24 cellular contexts compared by ENCODE assay signal in the genomic region with DNA sequence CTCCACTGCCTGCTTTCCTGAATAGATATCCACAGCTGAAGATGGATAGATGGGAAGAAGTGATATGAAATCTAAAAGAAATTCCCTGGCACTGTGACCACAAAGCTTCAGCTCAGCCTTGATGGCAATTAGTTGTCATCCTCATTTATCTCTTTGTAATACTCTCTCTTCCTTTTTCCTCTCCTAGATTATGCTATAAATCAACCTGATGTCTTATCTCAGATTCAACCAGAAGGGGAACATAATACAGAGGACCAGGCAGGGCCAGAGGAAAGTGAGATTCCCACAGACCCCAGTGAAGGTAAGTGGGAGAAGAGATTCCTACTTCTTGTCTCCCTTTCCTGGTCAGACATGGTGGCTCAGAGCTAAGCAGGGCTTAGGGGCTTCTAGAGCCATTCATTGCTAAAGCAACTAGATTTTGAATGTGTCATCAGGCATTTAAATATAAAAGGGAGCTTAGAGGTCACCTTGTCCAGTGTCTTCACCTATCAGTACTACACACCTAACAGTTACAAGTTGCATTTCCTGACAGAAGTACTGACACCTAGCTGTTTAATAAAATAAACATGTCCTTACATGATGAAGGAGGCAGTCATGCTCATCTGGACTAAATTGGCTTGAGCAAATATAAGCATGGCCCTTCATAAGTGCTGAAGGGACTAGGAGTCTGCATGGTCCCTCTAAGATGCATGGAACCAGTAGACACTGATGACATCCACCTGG. TPM values are rescaled to one million over a fixed set of nuclear protein-coding genes. Genes with fewer than 3 reads are reported as not detected.
DNase-seq lines count a peak whose midpoint lies in the region; ATAC-seq, FAIRE-seq and TF ChIP-seq lines count a peak whose summit lies in the region.
"Had no signal": no experiment of that assay in that cellular context is flagged by ENCODE, and none has a peak within 500 bp of the region (broad histone marks: within the 10 kb centered on the region; RNA-seq: fewer than 3 reads in every experiment).

No MANE protein-coding gene starts in this region.

- H3K27ac ChIP-seq in K562 (ENCODE audit: extremely low read depth, low read depth, low read length): no peak overlapping the region
- H3K27ac ChIP-seq: C4-2B, SJSA1 had no signal

- peak overlapping the region; percentile 73 for H3K27ac Mint-ChIP-seq in activated T-cell treated with anti-CD3 and anti-CD28 coated beads, Interleukin-2, amount 50 U/mL, for 24 hours
- 0 out of 2 replicates have a peak overlapping the region, but pooled peaks have one; percentile 5 for H3K27ac Mint-ChIP-seq in HFFc6
- H3K27ac Mint-ChIP-seq in immature natural killer cell: peak overlapping the region in 4 of 6 donors; percentile 29 to 72 (median 36)
- no peak overlapping the region for H3K27ac Mint-ChIP-seq in activated CD4-positive, alpha-beta T cell treated with anti-CD3 and anti-CD28 coated beads, Interleukin-2, amount 10 ng/mL, durations not matched to agents 7 days and 5 days

- no peaks in the 10 kb centered on the region for H3K9me3 ChIP-seq in K562 (replicated peaks; ENCODE audit: control insufficient read depth, insufficient read depth, low read depth, low read length)
- H3K9me3 ChIP-seq: SJSA1 had no signal

- DNase-seq in activated T-cell treated with anti-CD3 and anti-CD28 coated beads, Interleukin-2, amount 50 U/mL, for 24 hours: no peak
- no peak for DNase-seq in activated T-cell treated with anti-CD3 and anti-CD28 coated beads, Interleukin-2, amount 50 U/mL, for 48 hours
- DNase-seq in HFFc6 (no peak), K562 (ENCODE audit: extremely low read depth in 1 of 4, low spot score in 3 of 4) (no peak), immature natural killer cell (no peak), NCI-H2196 (lab: John Stamatoyannopoulos, UW; ENCODE audit: unreplicated experiment) (no peak)
- no peak for DNase-seq in activated CD4-positive, alpha-beta T cell treated with anti-CD3 and anti-CD28 coated beads, Interleukin-2, amount 10 ng/mL, durations not matched to agents 7 days and 5 days
- DNase-seq: AML-193, IMR-90, MV-4-11, NCI-H1694, NCI-H2081, NCI-H2171 treated with DMSO at 0.1 percent for 48 hours, NCI-H446, NCI-H526, OCI-M1 had no signal

- H3K27me3 ChIP-seq in K562 (ENCODE audit: control insufficient read depth in 2 of 2, insufficient read depth in 2 of 2, low read length in 2 of 2): no peaks in the 10 kb centered on the region
- H3K27me3 ChIP-seq: SJSA1 had no signal

- no peak overlapping the region for H3K4me3 ChIP-seq in K562
- H3K4me3 ChIP-seq: SJSA1 had no signal

- H3K79me2 ChIP-seq in K562 (ENCODE audit: control insufficient read depth, insufficient read depth, low read length): no peaks in the 10 kb centered on the region

- no peak overlapping the region for H3K9ac ChIP-seq in K562 (ENCODE audit: insufficient read depth in 1 of 2, low read depth in 2 of 2, low read length in 2 of 2)

- H4K20me1 ChIP-seq in K562 (replicated peaks; ENCODE audit: control insufficient read depth, insufficient read depth, low read length): no peaks in the 10 kb centered on the region

- H3K36me3 Mint-ChIP-seq in activated T-cell treated with anti-CD3 and anti-CD28 coated beads, Interleukin-2, amount 50 U/mL, for 24 hours (ENCODE audit: low read depth): peaks cover 83% of the 10 kb centered on the region
- H3K36me3 Mint-ChIP-seq in HFFc6 (ENCODE audit: low read depth): peaks cover 20% of the 10 kb centered on the region
- H3K36me3 Mint-ChIP-seq in immature natural killer cell: peaks cover 0 to 34% (median 15%) of the 10 kb centered on the region in 3 donors
- H3K36me3 Mint-ChIP-seq in activated CD4-positive, alpha-beta T cell treated with anti-CD3 and anti-CD28 coated beads, Interleukin-2, amount 10 ng/mL, durations not matched to agents 7 days and 5 days (ENCODE audit: low read depth): peaks cover 35% of the 10 kb centered on the region

- ATAC-seq in K562 (peak; percentile 17; the same call in 1 of the 3 replicates), HG02884 (IDR thresholded peaks at IDR 0.05; ENCODE audit: unreplicated experiment) (no peak)
- ATAC-seq: HCT116 had no signal

- H2AFZ ChIP-seq in K562 (ENCODE audit: low read depth, low read length): no peak overlapping the region

- no peaks in the 10 kb centered on the region for H3K4me1 ChIP-seq in K562 (replicated peaks in 1 of 2; ENCODE audit: control insufficient read depth in 2 of 2, insufficient read depth in 2 of 2, low read length in 2 of 2)

- CTCF ChIA-PET in K562 (lab: Yijun Ruan, JAX; ENCODE audit: low intra/inter-chr PET ratio): no interaction called here
- CTCF ChIA-PET in activated CD4-positive, alpha-beta T cell treated with anti-CD3 and anti-CD28 coated beads, Interleukin-2, amount 10 ng/mL, durations not matched to agents 7 days and 5 days (lab: Charles Lee): interaction anchor here (0.7 to 1.8 kb wide), 6 partner anchors 15 to 161 kb away, joined by 3 to 12 read pairs (median 4); partner anchors contain the start of genes ZNF282, ZNF398 and ZNF425

- no peaks in the 10 kb centered on the region for H3K4me1 Mint-ChIP-seq in activated T-cell treated with anti-CD3 and anti-CD28 coated beads, Interleukin-2, amount 50 U/mL, for 24 hours (ENCODE audit: low read depth)
- H3K4me1 Mint-ChIP-seq in HFFc6 (ENCODE audit: low read depth) (peaks cover 1% of the 10 kb centered on the region), immature natural killer cell (peaks cover 5 to 15% of the 10 kb centered on the region in 2 donors)
- peaks cover 13% of the 10 kb centered on the region for H3K4me1 Mint-ChIP-seq in activated CD4-positive, alpha-beta T cell treated with anti-CD3 and anti-CD28 coated beads, Interleukin-2, amount 10 ng/mL, durations not matched to agents 7 days and 5 days

- no peak for TF ChIP-seq EP300 in K562 (IDR thresholded peaks at IDR 0.05; ENCODE audit: low read length)

- no peak overlapping the region for H3K4me2 ChIP-seq in K562 (ENCODE audit: insufficient read depth, low read length)

- no peaks in the 10 kb centered on the region for H3K9me3 Mint-ChIP-seq in activated T-cell treated with anti-CD3 and anti-CD28 coated beads, Interleukin-2, amount 50 U/mL, for 24 hours
- H3K9me3 Mint-ChIP-seq in HFFc6 (no peaks in the 10 kb centered on the region), immature natural killer cell (no peaks in the 10 kb centered on the region)
- no peaks in the 10 kb centered on the region for H3K9me3 Mint-ChIP-seq in activated CD4-positive, alpha-beta T cell treated with anti-CD3 and anti-CD28 coated beads, Interleukin-2, amount 10 ng/mL, durations not matched to agents 7 days and 5 days

- BruUV-seq in K562 (replicated peaks; lab: Mats Ljungman, UMichigan): no TSS peak

- no peak for TF ChIP-seq RAD21 in K562 (CRISPR knock-in tag; conservative IDR thresholded peaks at IDR 0.05 in 1 of 2, IDR thresholded peaks at IDR 0.05 in 1 of 2)

- POLR2A ChIA-PET in K562 (lab: Yijun Ruan, JAX): interaction anchor here (0.6 to 1.6 kb wide), 3 partner anchors 10 to 40 kb away, joined by 3 to 5 read pairs (median 3); no protein-coding TSS in a partner anchor
- POLR2A ChIA-PET in activated CD4-positive, alpha-beta T cell treated with anti-CD3 and anti-CD28 coated beads, Interleukin-2, amount 10 ng/mL, durations not matched to agents 7 days and 5 days (lab: Charles Lee): interaction anchor here (0.6 kb wide), 1 partner anchor 20 kb away, joined by 3 read pairs; no protein-coding TSS in a partner anchor

- peaks cover 72% of the 10 kb centered on the region for H3K36me3 ChIP-seq in K562 (ENCODE audit: control insufficient read depth, insufficient read depth, low read length)

- no peak for FAIRE-seq in K562 (lab: Jason Lieb, UNC)
- FAIRE-seq: G401.6, GM18507, H1, RCC 7860 had no signal

- no peaks in the 10 kb centered on the region for H3K27me3 Mint-ChIP-seq in activated T-cell treated with anti-CD3 and anti-CD28 coated beads, Interleukin-2, amount 50 U/mL, for 24 hours
- H3K27me3 Mint-ChIP-seq in HFFc6 (ENCODE audit: insufficient read depth) (no peaks in the 10 kb centered on the region), immature natural killer cell (ENCODE audit: low read depth in 3 of 3) (no peaks in the 10 kb centered on the region)
- no peaks in the 10 kb centered on the region for H3K27me3 Mint-ChIP-seq in activated CD4-positive, alpha-beta T cell treated with anti-CD3 and anti-CD28 coated beads, Interleukin-2, amount 10 ng/mL, durations not matched to agents 7 days and 5 days

- no peak overlapping the region for H3K4me3 Mint-ChIP-seq in activated T-cell treated with anti-CD3 and anti-CD28 coated beads, Interleukin-2, amount 50 U/mL, for 24 hours
- H3K4me3 Mint-ChIP-seq in HFFc6 (no peak overlapping the region), immature natural killer cell (no peak overlapping the region)
- H3K4me3 Mint-ChIP-seq in activated CD4-positive, alpha-beta T cell treated with anti-CD3 and anti-CD28 coated beads, Interleukin-2, amount 10 ng/mL, durations not matched to agents 7 days and 5 days: no peak overlapping the region

- no peak for TF ChIP-seq POLR2A in K562 (conservative IDR thresholded peaks at IDR 0.05)

- intact Hi-C loops in K562 (cut with micrococcal nuclease): no loop called here

- TF ChIP-seq CTCF in HFFc6 (IDR thresholded peaks at IDR 0.05): no peak
- TF ChIP-seq CTCF in K562 (IDR thresholded peaks at IDR 0.05 in 2 of 3, conservative IDR thresholded peaks at IDR 0.05 in 1 of 3; ENCODE audit: insufficient read depth in 2 of 3, low read depth in 1 of 3, low read length in 3 of 3): no peak

- no peaks in the 10 kb centered on the region for H3K9me1 ChIP-seq in K562 (ENCODE audit: control insufficient read depth, insufficient read depth, low read length)

- in situ Hi-C loops in K562 (cut with MboI): no loop called here

RNA-seq across cellular contexts. Expression of gene ZNF398, which starts 19.5 kb away (rescaled TPM):
- 10 to 100 TPM; 11.0 to 12.1 (median 11.6) TPM for total RNA-seq in HFFc6 (2021; fragmentation: NEBNext Ultra II Directional; extraction: Animal tissue kit (Norgen Biotek cat#: 25700))
- total RNA-seq in K562 (2011; cell fraction: chromatin; rRNA removed; ENCODE audit: low replicate concordance): 26.1 and 33.2 TPM in 2 replicates
- total RNA-seq in K562 (2011; cell fraction: nucleolus; rRNA removed): 19.9 and 24.3 TPM in 2 replicates
- 23.0 and 28.4 TPM in 2 replicates for total RNA-seq in K562 (2011; cell fraction: nucleoplasm; rRNA removed)
- total RNA-seq in K562 (2014; rRNA removed) (10.4 and 15.0 TPM in 2 replicates), K562 (2014; rRNA removed; fragmentation: Illumina TruSeq; extraction: Trizol) (10.8 and 12.3 TPM in 2 replicates), K562 (2015; rRNA removed; fragmentation: Illumina TruSeq; extraction: Trizol) (14.3 and 14.7 TPM in 2 replicates), K562 (2021) (17.1 and 18.6 TPM in 2 replicates)
- polyA plus RNA-seq in K562 (2011; rRNA removed) (8.2 and 14.7 TPM in 2 replicates), K562 (2014; fragmentation: Illumina TruSeq; extraction: Trizol) (10.8 and 10.9 TPM in 2 replicates), K562 (2014; fragmentation: Nextera tagmentation; extraction: Ambion mirVana) (1 to 10 TPM; 4.0 to 4.4 TPM), K562 (2014; rRNA removed) (8.2 and 8.8 TPM in 2 replicates), immature natural killer cell (10 to 100 TPM in 1 of 3 donors, 1 to 10 TPM in 2; 1.1 to 18.5 (median 6.8) TPM)
- polyA plus RNA-seq in K562 (2011; cell fraction: cytosol; rRNA removed): 11.3 and 15.9 TPM in 2 replicates
- 16.7 and 19.8 TPM in 2 replicates for polyA plus RNA-seq in K562 (2011; cell fraction: nucleus; rRNA removed)
- polyA plus RNA-seq in K562 (2012): 9.9 and 10.0 TPM in 2 replicates
- polyA minus RNA-seq in K562 (2011; rRNA and poly(A)+ RNA removed): 19.2 and 27.6 TPM in 2 replicates
- polyA minus RNA-seq in K562 (2011; cell fraction: cytosol; rRNA and poly(A)+ RNA removed): 13.0 and 15.8 TPM in 2 replicates
- 17.2 and 25.7 TPM in 2 replicates for polyA minus RNA-seq in K562 (2011; cell fraction: nucleus; rRNA and poly(A)+ RNA removed)
- 10 to 100 TPM; 15.3 to 17.1 TPM for total RNA-seq in activated CD4-positive, alpha-beta T cell treated with anti-CD3 and anti-CD28 coated beads, Interleukin-2, amount 10 ng/mL, durations not matched to agents 7 days and 5 days

RNA-seq across cellular contexts. Expression of gene ZNF282, which starts 28.6 kb away (rescaled TPM):
- 10 to 100 TPM; 18.6 to 23.6 (median 21.0) TPM for total RNA-seq in HFFc6 (2021; fragmentation: NEBNext Ultra II Directional; extraction: Animal tissue kit (Norgen Biotek cat#: 25700))
- 64.6 and 106 TPM in 2 replicates for total RNA-seq in K562 (2011; cell fraction: chromatin; rRNA removed; ENCODE audit: low replicate concordance)
- total RNA-seq in K562 (2011; cell fraction: nucleolus; rRNA removed): 55.3 and 74.2 TPM in 2 replicates
- total RNA-seq in K562 (2011; cell fraction: nucleoplasm; rRNA removed): 39.4 and 48.6 TPM in 2 replicates
- total RNA-seq in K562 (2014; rRNA removed): 32.7 and 38.1 TPM in 2 replicates
- 11.2 and 13.2 TPM in 2 replicates for total RNA-seq in K562 (2014; rRNA removed; fragmentation: Illumina TruSeq; extraction: Trizol)
- total RNA-seq in K562 (2015; rRNA removed; fragmentation: Illumina TruSeq; extraction: Trizol): 19.0 and 20.0 TPM in 2 replicates
- 54.6 and 58.6 TPM in 2 replicates for total RNA-seq in K562 (2021)
- 13.2 and 23.4 TPM in 2 replicates for polyA plus RNA-seq in K562 (2011; rRNA removed)
- 19.3 and 29.6 TPM in 2 replicates for polyA plus RNA-seq in K562 (2011; cell fraction: cytosol; rRNA removed)
- polyA plus RNA-seq in K562 (2011; cell fraction: nucleus; rRNA removed): 33.7 and 56.0 TPM in 2 replicates
- 27.1 and 39.5 TPM in 2 replicates for polyA plus RNA-seq in K562 (2012)
- polyA plus RNA-seq in K562 (2014; fragmentation: Illumina TruSeq; extraction: Trizol): 17.4 and 25.2 TPM in 2 replicates
- polyA plus RNA-seq in K562 (2014; fragmentation: Nextera tagmentation; extraction: Ambion mirVana): 1 to 10 TPM in 1 of 2 experiments, under 1 TPM in 1; 0.76 to 1.3 TPM
- 25.5 and 37.8 TPM in 2 replicates for polyA plus RNA-seq in K562 (2014; rRNA removed)
- polyA minus RNA-seq in K562 (2011; rRNA and poly(A)+ RNA removed): 18.7 and 25.1 TPM in 2 replicates
- 23.8 and 33.7 TPM in 2 replicates for polyA minus RNA-seq in K562 (2011; cell fraction: cytosol; rRNA and poly(A)+ RNA removed)
- polyA minus RNA-seq in K562 (2011; cell fraction: nucleus; rRNA and poly(A)+ RNA removed): 27.5 and 33.3 TPM in 2 replicates
- polyA plus RNA-seq in immature natural killer cell: 1 to 10 TPM in 2 of 3 donors, under 1 TPM in 1; 0.54 to 2.3 (median 1.2) TPM
- 10 to 100 TPM; 28.2 to 29.4 TPM for total RNA-seq in activated CD4-positive, alpha-beta T cell treated with anti-CD3 and anti-CD28 coated beads, Interleukin-2, amount 10 ng/mL, durations not matched to agents 7 days and 5 days

RNA-seq across cellular contexts. Expression of gene ZNF425, which starts 40.7 kb away (rescaled TPM):
- total RNA-seq in HFFc6 (2021; fragmentation: NEBNext Ultra II Directional; extraction: Animal tissue kit (Norgen Biotek cat#: 25700)): 1 to 10 TPM; 1.9 to 3.0 (median 2.2) TPM
- 0.62 and 1.0 TPM in 2 replicates for total RNA-seq in K562 (2011; cell fraction: chromatin; rRNA removed; ENCODE audit: low replicate concordance)
- total RNA-seq in K562 (2011; cell fraction: nucleolus; rRNA removed): 0.50 and 0.66 TPM in 2 replicates
- 0.66 TPM in 1 of 2 replicates, not detected in the other for total RNA-seq in K562 (2011; cell fraction: nucleoplasm; rRNA removed)
- total RNA-seq in K562 (2014; rRNA removed) (0.37 and 0.59 TPM in 2 replicates), K562 (2014; rRNA removed; fragmentation: Illumina TruSeq; extraction: Trizol) (0.36 and 0.48 TPM in 2 replicates), K562 (2015; rRNA removed; fragmentation: Illumina TruSeq; extraction: Trizol) (0.80 and 0.87 TPM in 2 replicates), K562 (2021) (0.49 and 0.66 TPM in 2 replicates)
- polyA plus RNA-seq in K562 (2011; rRNA removed) (0.54 and 0.79 TPM in 2 replicates), K562 (2014; fragmentation: Illumina TruSeq; extraction: Trizol) (0.36 and 0.83 TPM in 2 replicates), K562 (2014; fragmentation: Nextera tagmentation; extraction: Ambion mirVana) (under 1 TPM; 0.03 to 0.31 TPM), K562 (2014; rRNA removed) (0.65 and 0.89 TPM in 2 replicates), immature natural killer cell (1 to 10 TPM in 1 of 3 donors, under 1 TPM in 1, not detected in 1; 0.20 to 1.9 TPM)
- polyA plus RNA-seq in K562 (2011; cell fraction: cytosol; rRNA removed): 0.57 and 0.91 TPM in 2 replicates
- 0.20 and 0.22 TPM in 2 replicates for polyA plus RNA-seq in K562 (2011; cell fraction: nucleus; rRNA removed)
- 0.57 and 0.79 TPM in 2 replicates for polyA plus RNA-seq in K562 (2012)
- 0.49 and 1.3 TPM in 2 replicates for polyA minus RNA-seq in K562 (2011; rRNA and poly(A)+ RNA removed)
- polyA minus RNA-seq in K562 (2011; cell fraction: cytosol; rRNA and poly(A)+ RNA removed): 1.5 TPM in 1 of 2 replicates, not detected in the other
- 0.56 and 0.94 TPM in 2 replicates for polyA minus RNA-seq in K562 (2011; cell fraction: nucleus; rRNA and poly(A)+ RNA removed)
- 1 to 10 TPM in 1 of 2 experiments, under 1 TPM in 1; 0.67 to 1.0 TPM for total RNA-seq in activated CD4-positive, alpha-beta T cell treated with anti-CD3 and anti-CD28 coated beads, Interleukin-2, amount 10 ng/mL, durations not matched to agents 7 days and 5 days
